Comparison of ENCODE assay signal across 9 cellular contexts in the genomic region with DNA sequence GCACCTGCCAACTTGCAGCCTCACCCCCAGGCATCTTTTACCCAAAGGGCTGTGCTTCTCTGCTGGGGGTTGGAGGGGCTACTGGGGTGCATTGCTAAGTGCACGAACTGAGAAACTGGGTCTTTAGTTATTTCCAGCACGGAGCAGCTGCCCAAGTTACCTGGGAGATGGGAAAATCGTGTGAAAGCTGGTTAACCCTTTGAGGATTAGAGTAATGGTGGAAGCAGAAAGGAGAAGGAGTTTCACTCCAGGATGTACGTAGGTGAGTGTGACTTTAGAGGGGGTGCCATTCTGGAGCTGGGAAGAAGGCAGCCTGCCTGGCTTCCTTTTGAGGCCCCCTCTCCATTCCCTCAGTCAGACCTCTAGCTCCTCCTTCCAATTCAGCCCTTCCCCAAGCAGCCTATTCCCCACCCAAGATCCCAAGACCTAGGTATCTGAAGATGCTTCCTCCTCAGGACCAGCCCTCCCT. TPM values are rescaled to one million over a fixed set of nuclear protein-coding genes. Genes with fewer than 3 reads are reported as not detected.
DNase-seq lines count a peak whose midpoint lies in the region; TF ChIP-seq lines count a peak whose summit lies in the region.
"Had no signal": no experiment of that assay in that cellular context is flagged by ENCODE, and none has a peak within 500 bp of the region (broad histone marks: within the 10 kb centered on the region; RNA-seq: fewer than 3 reads in every experiment).

No MANE protein-coding gene starts in this region.

- H3K4me3 ChIP-seq in duodenal mucosa (ENCODE audit: low read depth in 1 of 2, low read length in 2 of 2): peak overlapping the region; percentile 81 to 84

- H3K9me3 Mint-ChIP-seq in HFFc6 (no peaks in the 10 kb centered on the region), nephron (no peaks in the 10 kb centered on the region)

- H3K27me3 ChIP-seq in duodenal mucosa (ENCODE audit: control insufficient read depth in 1 of 2, insufficient read depth in 2 of 2, low read length in 2 of 2): no peaks in the 10 kb centered on the region

- no peaks in the 10 kb centered on the region for H3K9me3 ChIP-seq in duodenal mucosa (ENCODE audit: control insufficient read depth in 1 of 2, low read length in 2 of 2)

- H3K4me1 ChIP-seq in duodenal mucosa (ENCODE audit: control insufficient read depth in 1 of 2, insufficient read depth in 2 of 2, low read length in 2 of 2): peaks cover 20 to 32% of the 10 kb centered on the region in 2 donors

- peak overlapping the region; percentile 95 for H3K27ac ChIP-seq in 22Rv1
- peak overlapping the region; percentile 50 for H3K27ac ChIP-seq in duodenal mucosa (ENCODE audit: low read depth, low read length)

- peak overlapping the region; percentile 91 for H3K4me3 Mint-ChIP-seq in HFFc6
- peak overlapping the region; percentile 88 to 95 (median 94) for H3K4me3 Mint-ChIP-seq in nephron

- H3K27ac Mint-ChIP-seq in HFFc6 (no peak overlapping the region), nephron (peak overlapping the region; percentile 77 to 93 (median 92))

- no peaks in the 10 kb centered on the region for H3K27me3 Mint-ChIP-seq in HFFc6 (ENCODE audit: insufficient read depth)
- peaks cover 3% of the 10 kb centered on the region for H3K27me3 Mint-ChIP-seq in nephron (ENCODE audit: low read depth)

- DNase-seq in HFFc6 (no peak), HPDE6-E6E7 (ENCODE audit: extremely low spot score) (no peak), NCI-H1048 (lab: John Stamatoyannopoulos, UW) (no peak), middle frontal gyrus (ENCODE audit: extremely low spot score, low spot score) (no peak), NCI-H187 (lab: John Stamatoyannopoulos, UW) (no peak)
- DNase-seq: DND-41 had no signal

- H3K36me3 Mint-ChIP-seq in HFFc6 (ENCODE audit: low read depth) (no peaks in the 10 kb centered on the region), nephron (ENCODE audit: low read depth) (peaks cover 3% of the 10 kb centered on the region)

- H3K4me1 Mint-ChIP-seq in HFFc6 (ENCODE audit: low read depth) (peaks cover 29% of the 10 kb centered on the region), nephron (peaks cover 36% of the 10 kb centered on the region)

- H3K9ac ChIP-seq in duodenal mucosa (ENCODE audit: low read depth in 1 of 2, low read length in 2 of 2): peak overlapping the region; percentile 1 to 79

- no peaks in the 10 kb centered on the region for H3K36me3 ChIP-seq in duodenal mucosa (ENCODE audit: control insufficient read depth in 1 of 2, insufficient read depth in 2 of 2, low read length in 2 of 2)

- TF ChIP-seq CTCF in 22Rv1 (IDR thresholded peaks at IDR 0.05) (no peak), HFFc6 (IDR thresholded peaks at IDR 0.05) (no peak), nephron (IDR thresholded peaks at IDR 0.05; ENCODE audit: unreplicated experiment in 3 of 3) (no peak)

RNA-seq across cellular contexts. Expression of gene ADCY6, which starts 1.0 kb away (rescaled TPM):
- total RNA-seq in HFFc6 (2021; fragmentation: NEBNext Ultra II Directional; extraction: Animal tissue kit (Norgen Biotek cat#: 25700)): 10 to 100 TPM; 20.3 to 31.6 (median 22.4) TPM

RNA-seq across cellular contexts. Expression of gene CACNB3, which starts 28.4 kb away (rescaled TPM):
- total RNA-seq in HFFc6 (2021; fragmentation: NEBNext Ultra II Directional; extraction: Animal tissue kit (Norgen Biotek cat#: 25700)): 10 to 100 TPM; 32.3 to 44.4 (median 38.4) TPM
